Comparison of ENCODE assay signal across 23 cellular contexts in genomic region chr11:116432301-116432700, GRCh38.
"Had no signal": no experiment of that assay in that cellular context is flagged by ENCODE, and none has a peak within 500 bp of the region (broad histone marks: within the 10 kb centered on the region; RNA-seq: fewer than 3 reads in every experiment).

No MANE protein-coding gene starts in this region.

- H3K27ac ChIP-seq: breast epithelium, SJCRH30, SK-N-MC had no signal

- H3K4me1 ChIP-seq: breast epithelium, SJCRH30 had no signal

- DNase-seq: activated CD4-positive, alpha-beta T cell treated with anti-CD3 and anti-CD28 coated beads, Interleukin-2, amount 10 ng/mL, durations not matched to agents 24 days and 14 days; activated CD4-positive, alpha-beta T cell treated with anti-CD3 and anti-CD28 coated beads, Interleukin-2, amount 50 U/mL, for 4 hours; activated CD8-positive, alpha-beta T cell treated with anti-CD3 and anti-CD28 coated beads for 36 hours; activated effector memory CD4-positive, alpha-beta T cell treated with anti-CD3 and anti-CD28 coated beads, Interleukin-2, amount 50 U/mL, for 16 hours; activated naive CD4-positive, alpha-beta T cell; activated naive CD4-positive, alpha-beta T cell treated with anti-CD3 and anti-CD28 coated beads, Interleukin-2, amount 50 U/mL, for 16 hours; activated naive CD8-positive, alpha-beta T cell treated with anti-CD3 and anti-CD28 coated beads for 36 hours; activated T-cell treated with anti-CD3 and anti-CD28 coated beads, Interleukin-2, amount 50 U/mL, for 1 hour; activated T-cell treated with anti-CD3 and anti-CD28 coated beads, Interleukin-2, amount 50 U/mL, for 72 hours; amniotic stem cell; aorta; Karpas-422; NCI-H1048; NCI-H1105 treated with DMSO at 0.1 percent for 48 hours; NCI-H1436; NCI-H1694; NCI-H1930; NCI-H524; SHP77; SJCRH30; T1000 had no signal

- H3K36me3 ChIP-seq: breast epithelium, SJCRH30 had no signal

- H3K4me3 ChIP-seq: breast epithelium, SJCRH30, SK-N-MC had no signal

- H3K27me3 ChIP-seq: SJCRH30 had no signal

- H3K9me3 ChIP-seq: breast epithelium, SJCRH30 had no signal
